In genomic region chr13:77896977-77897376, GRCh38 we compare ENCODE assay signal across 17 cellular contexts. TPM values are rescaled to one million over a fixed set of nuclear protein-coding genes. Genes with fewer than 3 reads are reported as not detected.
DNase-seq lines count a peak whose midpoint lies in the region; ATAC-seq, FAIRE-seq and TF ChIP-seq lines count a peak whose summit lies in the region.
"Had no signal": no experiment of that assay in that cellular context is flagged by ENCODE, and none has a peak within 500 bp of the region (broad histone marks: within the 10 kb centered on the region; RNA-seq: fewer than 3 reads in every experiment).

No MANE protein-coding gene starts in this region.

- no peak for TF ChIP-seq POLR2A in HepG2 (IDR thresholded peaks at IDR 0.05; ENCODE audit: insufficient read depth in 1 of 2, low read depth in 2 of 2, low read length in 2 of 2)

- H3K9me3 ChIP-seq in liver (ENCODE audit: control insufficient read depth in 4 of 4, low read length in 3 of 4) (no peaks in the 10 kb centered on the region), HepG2 (ENCODE audit: low read length) (peaks cover 2% of the 10 kb centered on the region; the same call in 1 of the 2 replicates), heart right ventricle (no peaks in the 10 kb centered on the region), psoas muscle (no peaks in the 10 kb centered on the region), osteoblast (ENCODE audit: low read depth, low read length) (no peaks in the 10 kb centered on the region)
- H3K9me3 ChIP-seq: SJSA1 had no signal

- BruUV-seq in HepG2 (replicated peaks; lab: Mats Ljungman, UMichigan) = no TSS peak

- H3K27me3 ChIP-seq in liver (ENCODE audit: control insufficient read depth in 4 of 4, insufficient read depth in 4 of 4, low read length in 3 of 4) (no peaks in the 10 kb centered on the region), HepG2 (ENCODE audit: control insufficient read depth in 1 of 2, insufficient read depth in 2 of 2, low read length in 2 of 2) (no peaks in the 10 kb centered on the region), heart right ventricle (no peaks in the 10 kb centered on the region), psoas muscle (ENCODE audit: insufficient read depth in 3 of 3, low read length in 2 of 3) (no peaks in the 10 kb centered on the region), osteoblast (ENCODE audit: insufficient read depth, low read length) (no peaks in the 10 kb centered on the region)

- H3K36me3 ChIP-seq in liver (ENCODE audit: control insufficient read depth in 4 of 4, insufficient read depth in 3 of 4, low read depth in 1 of 4, low read length in 3 of 4) = no peaks in the 10 kb centered on the region
- H3K36me3 ChIP-seq in HepG2 (replicated peaks in 1 of 2; ENCODE audit: control insufficient read depth in 1 of 2, insufficient read depth in 2 of 2, low read length in 2 of 2) = no peaks in the 10 kb centered on the region
- peaks cover 0 to 34% (median 0%) of the 10 kb centered on the region in 9 donors for H3K36me3 ChIP-seq in heart right ventricle
- H3K36me3 ChIP-seq in psoas muscle (ENCODE audit: insufficient read depth in 1 of 2, low read depth in 1 of 2) = no peaks in the 10 kb centered on the region
- H3K36me3 ChIP-seq in osteoblast (ENCODE audit: insufficient read depth, low read length) = no peaks in the 10 kb centered on the region
- H3K36me3 ChIP-seq: SJSA1 had no signal

- TF ChIP-seq EP300 in HepG2 (IDR thresholded peaks at IDR 0.05; ENCODE audit: low read depth in 2 of 2, low read length in 2 of 2) (no peak), HepG2 (CRISPR knock-in tag; IDR thresholded peaks at IDR 0.05; ENCODE audit: borderline replicate concordance) (no peak)

- POLR2A ChIA-PET in HepG2 (lab: Yijun Ruan, JAX) = no interaction called here

- no peaks in the 10 kb centered on the region for H3K4me1 ChIP-seq in liver (ENCODE audit: control insufficient read depth in 4 of 4, insufficient read depth in 4 of 4, low read length in 3 of 4)
- no peaks in the 10 kb centered on the region for H3K4me1 ChIP-seq in HepG2 (ENCODE audit: insufficient read depth, low read length)
- peaks cover 0 to 50% (median 26%) of the 10 kb centered on the region in 9 donors for H3K4me1 ChIP-seq in heart right ventricle
- H3K4me1 ChIP-seq in psoas muscle = peaks cover 4% of the 10 kb centered on the region
- H3K4me1 ChIP-seq in osteoblast (ENCODE audit: insufficient read depth, low read length) = no peaks in the 10 kb centered on the region
- H3K4me1 ChIP-seq: SJSA1 had no signal

- H3K79me2 ChIP-seq in HepG2 (ENCODE audit: insufficient read depth, low read length) (no peaks in the 10 kb centered on the region), osteoblast (ENCODE audit: insufficient read depth, low read length) (no peaks in the 10 kb centered on the region)

- H3K4me2 ChIP-seq in HepG2 (ENCODE audit: low read depth, low read length) (no peak overlapping the region), osteoblast (ENCODE audit: insufficient read depth, low read length) (no peak overlapping the region)

- TF ChIP-seq RAD21 in liver (IDR thresholded peaks at IDR 0.05) (no peak), HepG2 (CRISPR knock-in tag; IDR thresholded peaks at IDR 0.05) (no peak)

- CTCF ChIA-PET in HepG2 (lab: Yijun Ruan, JAX; ENCODE audit: low intra/inter-chr PET ratio, low total read pairs) = no interaction called here

- FAIRE-seq in HepG2 (lab: Jason Lieb, UNC) = no peak
- FAIRE-seq: A204.1, K562 had no signal

- H4K20me1 ChIP-seq in HepG2 (ENCODE audit: insufficient read depth, low read length) = no peaks in the 10 kb centered on the region
- H4K20me1 ChIP-seq in osteoblast (ENCODE audit: insufficient read depth, low read length) = no peaks in the 10 kb centered on the region

- intact Hi-C loops in HepG2 (cut with micrococcal nuclease; ENCODE audit: unreplicated experiment) = no loop called here
- intact Hi-C loops in heart right ventricle (cut with DNase I) = loop anchor here in 3 of 10 donors (5.0 to 10.0 kb wide), 2 partner anchors 90 to 112 kb away; no protein-coding TSS in a partner anchor
- intact Hi-C loops in psoas muscle (cut with DNase I) = no loop called here

- no peak for DNase-seq in HepG2 (ENCODE audit: low spot score)
- DNase-seq in heart right ventricle = no peak
- DNase-seq in psoas muscle = no peak
- DNase-seq in osteoblast (ENCODE audit: insufficient read length, low spot score, missing footprints) = no peak
- DNase-seq in AML-193 (lab: John Stamatoyannopoulos, UW) = no peak
- no peak for DNase-seq in foreskin melanocyte
- DNase-seq: activated CD4-positive, alpha-beta T cell treated with anti-CD3 and anti-CD28 coated beads, Interleukin-2, amount 50 U/mL, for 48 hours; activated T-cell treated with anti-CD3 and anti-CD28 coated beads, Interleukin-2, amount 50 U/mL, for 4 hours; CD8-positive, alpha-beta memory T cell; NCI-H1105; stimulated activated naive CD8-positive, alpha-beta T cell treated with anti-CD3 and anti-CD28 coated beads, Interleukin-15, Interleukin-2, amounts not matched to agents 100 U/mL and 50 U/mL, for 24 hours had no signal

- H3K4me3 ChIP-seq in liver (ENCODE audit: low read depth in 1 of 3, low read length in 3 of 3) = no peak overlapping the region
- no peak overlapping the region for H3K4me3 ChIP-seq in HepG2 (replicated peaks in 1 of 3; ENCODE audit: insufficient read depth in 1 of 3, low read depth in 2 of 3, low read length in 3 of 3)
- peak overlapping the region in 4 of 10 donors; percentile 2 to 22 (median 20) for H3K4me3 ChIP-seq in heart right ventricle
- H3K4me3 ChIP-seq in psoas muscle = no peak overlapping the region
- H3K4me3 ChIP-seq in osteoblast (ENCODE audit: insufficient read depth, low read length) = no peak overlapping the region
- H3K4me3 ChIP-seq: K562, SJSA1 had no signal

- H3K27ac ChIP-seq in liver (ENCODE audit: low read depth in 1 of 2, low read length in 2 of 2) (peak overlapping the region; percentile 22 to 72), HepG2 (ENCODE audit: extremely low read length, insufficient read depth, low read length) (no peak overlapping the region), heart right ventricle (peak overlapping the region; percentile 13 to 90 (median 82)), psoas muscle (peak overlapping the region; percentile 28), osteoblast (ENCODE audit: low read depth, low read length) (no peak overlapping the region)
- H3K27ac ChIP-seq: SJSA1 had no signal

- H2AFZ ChIP-seq in HepG2 (ENCODE audit: low read length) (no peak overlapping the region), osteoblast (ENCODE audit: low read length) (no peak overlapping the region)

- ATAC-seq in HepG2 (no peak), heart right ventricle (peak in 6 of 8 donors; percentile 29 to 62 (median 44)), psoas muscle (peak in 1 of 4 donors; percentile 37), HG03460 (IDR thresholded peaks at IDR 0.05; ENCODE audit: unreplicated experiment) (no peak)
- ATAC-seq: activated T-cell treated with anti-CD3 and anti-CD28 coated beads, Interleukin-2, amount 50 U/mL, for 4 hours; K562; natural killer cell treated with Interleukin-12 subunit alpha and Interleukin-12 subunit beta and Interleukin-15 and Interleukin-18, amount 100 ng/mL, for 72 hours; stimulated activated naive CD8-positive, alpha-beta T cell treated with anti-CD3 and anti-CD28 coated beads, Interleukin-15, Interleukin-2, amounts not matched to agents 100 U/mL and 50 U/mL, for 24 hours had no signal

- no peak for TF ChIP-seq CTCF in liver (IDR thresholded peaks at IDR 0.05; ENCODE audit: low read depth, low read length, missing input control)
- TF ChIP-seq CTCF in HepG2 (CRISPR knock-in tag; IDR thresholded peaks at IDR 0.05) = no peak
- no peak for TF ChIP-seq CTCF in heart right ventricle (IDR thresholded peaks at IDR 0.05)
- TF ChIP-seq CTCF in psoas muscle (IDR thresholded peaks at IDR 0.05) = no peak
- TF ChIP-seq CTCF in osteoblast (IDR thresholded peaks at IDR 0.05; ENCODE audit: extremely low read depth, low read depth, low read length) = no peak

- WGBS in liver = 48% methylated on average over 2 of the region's 2 CpGs
- WGBS in HepG2 (ENCODE audit: low lambda C conversion rate) = 0% methylated on average over 2 of the region's 2 CpGs
- 48 to 64% methylated on average over 2 of the region's 2 CpGs for WGBS in heart right ventricle, 2 donors
- WGBS in psoas muscle, 3 donors = 58 to 70% (median 58%) methylated on average over 2 of the region's 2 CpGs

- in situ Hi-C loops in HepG2 (cut with HindIII; ENCODE audit: extremely low pct_ligation_motif_present, low pct_unique_long_range_greater_than_20kb) = no loop called here

- H3K9ac ChIP-seq in liver (ENCODE audit: low read depth in 1 of 2, low read length in 2 of 2) (no peak overlapping the region), HepG2 (ENCODE audit: insufficient read depth, low read depth, low read length) (no peak overlapping the region)

TF ChIP-seq in HepG2, 621 proteins besides CTCF, POLR2A, EP300 and RAD21 (continues in another document):
- TF ChIP-seq ZNF746 (CRISPR knock-in tag; IDR thresholded peaks at IDR 0.05) = no peak

RNA-seq across cellular contexts. Expression of gene EDNRB, which starts 21.7 kb away (rescaled TPM):
- total RNA-seq in liver (10 to 100 TPM; 11.3 to 20.4 TPM), HepG2 (2016; rRNA removed; fragmentation: Illumina TruSeq; extraction: Trizol) (not detected in 2 replicates), heart right ventricle (10 to 100 TPM in 9 of 10 donors, 1 to 10 TPM in 1; 9.3 to 61.9 (median 19.6) TPM), psoas muscle (10 to 100 TPM in 2 of 4 donors, 1 to 10 TPM in 2; 7.1 to 12.4 (median 9.3) TPM), osteoblast (under 0.01 and 0.29 TPM in 2 replicates)
- polyA plus RNA-seq in liver (10 to 100 TPM; 13.5 to 14.7 TPM), HepG2 (2011; rRNA removed) (not detected in 2 replicates), heart right ventricle (10 to 100 TPM; 20.0 to 29.8 TPM), psoas muscle (1 to 10 TPM; 6.0 to 6.3 (median 6.2) TPM)
- total RNA-seq in HepG2 (2016; cell fraction: cytosol; rRNA removed; fragmentation: Illumina TruSeq; extraction: Trizol; ENCODE audit: low read depth) = not detected in 2 replicates
- not detected in 2 replicates for total RNA-seq in HepG2 (2016; cell fraction: insoluble cytoplasmic fraction; rRNA removed; fragmentation: Illumina TruSeq; extraction: Trizol)
- not detected in 2 replicates for total RNA-seq in HepG2 (2016; cell fraction: membrane; rRNA removed; fragmentation: Illumina TruSeq; extraction: Trizol)
- not detected in 2 replicates for total RNA-seq in HepG2 (2016; cell fraction: nucleus; rRNA removed; fragmentation: Illumina TruSeq; extraction: Trizol)
- not detected in 2 replicates for polyA plus RNA-seq in HepG2 (2011; cell fraction: cytosol; rRNA removed)
- not detected in 2 replicates for polyA plus RNA-seq in HepG2 (2011; cell fraction: nucleus; rRNA removed)
- polyA plus RNA-seq in HepG2 (2012) = not detected in 2 replicates
- polyA plus RNA-seq in HepG2 (2016; cell fraction: cytosol; fragmentation: Illumina TruSeq; extraction: Trizol; ENCODE audit: low read depth) = not detected in 2 replicates
- not detected in 2 replicates for polyA plus RNA-seq in HepG2 (2016; cell fraction: insoluble cytoplasmic fraction; fragmentation: Illumina TruSeq; extraction: Trizol; ENCODE audit: low read depth)
- not detected in 2 replicates for polyA plus RNA-seq in HepG2 (2016; cell fraction: membrane; fragmentation: Illumina TruSeq; extraction: Trizol; ENCODE audit: low read depth)
- not detected in 2 replicates for polyA plus RNA-seq in HepG2 (2016; cell fraction: nucleus; fragmentation: Illumina TruSeq; extraction: Trizol; ENCODE audit: insufficient read depth, low read depth)
- polyA minus RNA-seq in HepG2 (2011; rRNA and poly(A)+ RNA removed; ENCODE audit: low replicate concordance) = not detected in 2 replicates
- polyA minus RNA-seq in HepG2 (2011; cell fraction: cytosol; rRNA and poly(A)+ RNA removed) = not detected in 2 replicates
- polyA minus RNA-seq in HepG2 (2011; cell fraction: nucleus; rRNA and poly(A)+ RNA removed) = not detected in 2 replicates
- total RNA-seq: natural killer cell treated with Interleukin-12 subunit alpha and Interleukin-12 subunit beta and Interleukin-15 and Interleukin-18, amount 100 ng/mL, for 72 hours; SJSA1 had no signal
- polyA plus RNA-seq: CD8-positive, alpha-beta memory T cell; K562 had no signal

Comparison
In these comparisons a context has a peak if more than half of its experiments do, and no peak if none do; other contexts are left out.
1. H3K27ac ChIP-seq: peak in liver (2 of 2), heart right ventricle (10 of 10) and psoas muscle (single experiment); none in HepG2 (single experiment) and osteoblast (single experiment).
2. ATAC-seq: peak in heart right ventricle (6 of 8); none in HepG2 (single experiment) and HG03460 (single experiment).